In genomic region chr9:35563791-35564197, GRCh38 we compare ENCODE assay signal across 2 cellular contexts.
TF ChIP-seq lines count a peak whose summit lies in the region.

No MANE protein-coding gene starts in this region.

TF ChIP-seq in H1, 55 proteins besides CTCF, POLR2A, EP300 and RAD21:
- TF ChIP-seq PHF8 (conservative IDR thresholded peaks at IDR 0.05; ENCODE audit: low read depth, low read length) (no peak), RNF2 (IDR thresholded peaks at IDR 0.05; ENCODE audit: borderline replicate concordance, low read depth, low read length, missing control alignments, poor library complexity, severe bottlenecking) (no peak), POU5F1 (IDR thresholded peaks at IDR 0.05; ENCODE audit: low read depth, low read length) (no peak), USF2 (IDR thresholded peaks at IDR 0.05; ENCODE audit: low read length) (no peak), POLR2AphosphoS5 (IDR thresholded peaks at IDR 0.05; ENCODE audit: low read depth, low read length) (no peak), SUZ12 (IDR thresholded peaks at IDR 0.05; ENCODE audit: low read length) (no peak), EGR1 (IDR thresholded peaks at IDR 0.05; ENCODE audit: borderline replicate concordance, low read depth, low read length) (no peak), GABPA (IDR thresholded peaks at IDR 0.05; ENCODE audit: borderline replicate concordance, insufficient read depth, low read length) (no peak), HDAC2 (IDR thresholded peaks at IDR 0.05; ENCODE audit: borderline replicate concordance in 1 of 2, low read depth in 2 of 2, low read length in 2 of 2) (no peak), CHD1 (IDR thresholded peaks at IDR 0.05; ENCODE audit: low read depth, low read length) (no peak), CREB1 (IDR thresholded peaks at IDR 0.05) (no peak), HDAC6 (IDR thresholded peaks at IDR 0.05; ENCODE audit: low read depth, low read length) (no peak), JUND (IDR thresholded peaks at IDR 0.05; ENCODE audit: low read length) (no peak), SP1 (IDR thresholded peaks at IDR 0.05; ENCODE audit: low read depth, low read length) (no peak), TEAD4 (IDR thresholded peaks at IDR 0.05; ENCODE audit: low read depth, low read length) (no peak), CHD7 (IDR thresholded peaks at IDR 0.05; ENCODE audit: insufficient replicate concordance, low read length) (no peak)

TF ChIP-seq in GM12891, 5 proteins besides CTCF, POLR2A, EP300 and RAD21:
- TF ChIP-seq SPI1 (IDR thresholded peaks at IDR 0.05; ENCODE audit: low read depth, low read length) (no peak), POLR2AphosphoS5 (IDR thresholded peaks at IDR 0.05; ENCODE audit: low read depth, low read length) (no peak), PAX5 (IDR thresholded peaks at IDR 0.05; ENCODE audit: insufficient read depth, low read length, severe bottlenecking) (no peak), POU2F2 (IDR thresholded peaks at IDR 0.05; ENCODE audit: low read depth, low read length) (no peak), TAF1 (IDR thresholded peaks at IDR 0.05; ENCODE audit: low read depth, low read length) (no peak)
